Comparison of ENCODE assay signal across 13 cellular contexts in the genomic region with DNA sequence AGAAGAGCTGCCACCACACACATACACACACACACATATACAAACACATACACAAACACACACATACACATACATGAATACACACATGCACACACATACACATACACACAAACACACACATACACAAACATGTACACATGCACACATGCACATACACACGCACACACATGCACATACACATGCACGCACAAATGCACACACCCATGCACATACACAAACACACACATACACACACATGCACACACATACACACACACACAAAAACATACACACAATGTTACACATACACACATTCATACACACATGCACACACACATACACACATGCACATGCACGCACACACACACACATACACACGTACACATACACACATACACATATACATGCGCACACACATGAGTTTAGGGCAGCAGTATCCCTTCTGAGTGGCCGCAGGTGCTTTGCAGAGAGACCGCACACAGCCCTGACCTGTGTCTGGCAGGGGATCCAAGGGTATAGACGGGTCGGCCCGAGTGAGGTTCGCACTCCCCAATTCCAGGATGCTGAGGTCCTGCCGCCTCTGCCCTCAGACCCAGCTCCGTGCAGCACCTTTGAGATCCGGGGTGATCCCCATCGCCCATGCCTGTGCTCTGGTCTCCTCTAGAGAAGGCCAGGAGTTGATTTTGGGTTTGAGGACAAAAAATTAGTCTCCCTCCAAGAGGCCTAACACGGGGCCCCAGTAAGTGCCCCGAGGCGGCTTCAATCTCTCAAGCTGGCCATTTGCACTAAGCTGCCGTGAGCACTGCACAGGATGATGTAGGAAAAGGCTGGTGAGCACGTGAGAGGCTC.
"Had no signal": no experiment of that assay in that cellular context is flagged by ENCODE, and none has a peak within 500 bp of the region (broad histone marks: within the 10 kb centered on the region; RNA-seq: fewer than 3 reads in every experiment).

No MANE protein-coding gene starts in this region.

- H3K4me1 ChIP-seq: parathyroid adenoma had no signal

- H3K9ac ChIP-seq: parathyroid adenoma had no signal

- H3K36me3 ChIP-seq: gastrocnemius medialis, left lung, thyroid gland had no signal

- H2AFZ ChIP-seq: parathyroid adenoma had no signal

- H3K27me3 ChIP-seq: gastrocnemius medialis, left lung, thyroid gland had no signal

- H3K27me3 Mint-ChIP-seq: central memory CD8-positive, alpha-beta T cell had no signal

- H3K79me2 ChIP-seq: parathyroid adenoma had no signal

- H3K4me3 ChIP-seq: gastrocnemius medialis, left lung, thyroid gland had no signal

- FAIRE-seq: keratinocyte, small intestine had no signal

- DNase-seq: activated CD4-positive, alpha-beta T cell treated with anti-CD3 and anti-CD28 coated beads, Interleukin-2, amount 50 U/mL, for 4 hours; activated CD4-positive, CD25-positive, alpha-beta regulatory T cell treated with anti-CD3 and anti-CD28 coated beads, Interleukin-2, amount 50 U/mL, for 72 hours; activated T-cell treated with anti-CD3 and anti-CD28 coated beads, Interleukin-2, amount 50 U/mL, for 48 hours; effector memory CD4-positive, alpha-beta T cell; small intestine; thyroid gland had no signal

- H3K9me3 ChIP-seq: gastrocnemius medialis, left lung, thyroid gland had no signal

- H3K27ac Mint-ChIP-seq: memory B cell had no signal

- H3K27ac ChIP-seq: epithelial cell of prostate, gastrocnemius medialis, left lung, parathyroid adenoma, thyroid gland had no signal

- ATAC-seq: gastrocnemius medialis, left lung had no signal

- H3K4me3 Mint-ChIP-seq: central memory CD8-positive, alpha-beta T cell; memory B cell had no signal
